In the genomic region with DNA sequence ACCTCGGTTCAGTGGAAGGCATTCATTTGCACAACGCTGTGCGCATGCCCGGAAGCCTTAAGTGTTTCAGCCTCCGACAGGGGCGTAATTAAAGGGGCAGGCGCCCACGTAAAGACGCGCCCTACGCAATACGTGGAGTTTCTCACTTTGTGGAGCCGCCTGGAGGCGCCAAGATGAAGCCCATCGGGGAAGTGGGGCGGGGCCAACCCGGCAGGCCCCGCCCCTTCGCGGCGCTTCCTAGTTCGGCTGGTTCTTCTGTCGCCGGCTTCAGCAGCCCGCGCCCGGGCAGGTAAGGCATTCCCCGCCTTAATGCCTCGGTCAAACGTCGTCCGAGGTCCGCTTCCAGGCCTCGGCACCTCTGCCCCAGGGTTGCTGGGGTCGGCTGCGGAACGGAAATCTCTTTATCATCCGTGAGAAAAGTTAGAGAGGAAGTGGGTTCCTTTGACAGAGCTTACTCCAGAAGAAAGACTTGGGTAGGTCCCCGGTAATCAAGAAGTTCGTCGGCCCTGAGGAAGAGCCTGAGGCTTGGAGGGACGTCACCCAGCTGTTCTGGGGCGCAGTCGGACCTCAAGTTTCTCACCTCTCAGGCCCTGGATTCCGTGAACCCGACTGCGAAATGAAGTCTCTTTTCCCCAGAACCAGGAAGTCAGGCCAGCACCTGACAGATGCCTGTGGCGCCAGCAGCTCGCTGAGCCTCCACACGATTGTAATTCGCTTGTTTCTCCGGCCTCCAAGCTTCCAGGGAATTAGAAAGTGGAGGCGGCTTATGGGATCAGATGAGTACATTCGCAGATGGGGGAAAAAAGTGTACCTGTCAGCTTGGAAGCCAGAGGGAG, we compare ENCODE assay signal across 8 cellular contexts. TPM values are rescaled to one million over a fixed set of nuclear protein-coding genes. Genes with fewer than 3 reads are reported as not detected.
A peak's percentile ranks its signal among the peaks of the same experiment; 100 is the strongest.
DNase-seq lines count a peak whose midpoint lies in the region; ATAC-seq and TF ChIP-seq lines count a peak whose summit lies in the region.

A gene (plus strand): TSS at position 224 of the 836 bp plus-strand sequence. CDS start 9,161 bp downstream, outside the sequence.
A gene with protein sequence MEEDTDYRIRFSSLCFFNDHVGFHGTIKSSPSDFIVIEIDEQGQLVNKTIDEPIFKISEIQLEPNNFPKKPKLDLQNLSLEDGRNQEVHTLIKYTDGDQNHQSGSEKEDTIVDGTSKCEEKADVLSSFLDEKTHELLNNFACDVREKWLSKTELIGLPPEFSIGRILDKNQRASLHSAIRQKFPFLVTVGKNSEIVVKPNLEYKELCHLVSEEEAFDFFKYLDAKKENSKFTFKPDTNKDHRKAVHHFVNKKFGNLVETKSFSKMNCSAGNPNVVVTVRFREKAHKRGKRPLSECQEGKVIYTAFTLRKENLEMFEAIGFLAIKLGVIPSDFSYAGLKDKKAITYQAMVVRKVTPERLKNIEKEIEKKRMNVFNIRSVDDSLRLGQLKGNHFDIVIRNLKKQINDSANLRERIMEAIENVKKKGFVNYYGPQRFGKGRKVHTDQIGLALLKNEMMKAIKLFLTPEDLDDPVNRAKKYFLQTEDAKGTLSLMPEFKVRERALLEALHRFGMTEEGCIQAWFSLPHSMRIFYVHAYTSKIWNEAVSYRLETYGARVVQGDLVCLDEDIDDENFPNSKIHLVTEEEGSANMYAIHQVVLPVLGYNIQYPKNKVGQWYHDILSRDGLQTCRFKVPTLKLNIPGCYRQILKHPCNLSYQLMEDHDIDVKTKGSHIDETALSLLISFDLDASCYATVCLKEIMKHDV (minus strand): TSS at position 63 of the 836 bp plus-strand sequence. CDS start 3,545 bp downstream, outside the sequence.

- intact Hi-C loops in breast epithelium (cut with DNase I; ENCODE audit: low total_unique reads), result no loop called here

- H3K27me3 ChIP-seq in breast epithelium, result no peaks in the 10 kb centered on the region

- TF ChIP-seq POLR2A in breast epithelium (IDR thresholded peaks at IDR 0.05), result peak; percentile 75

- DNase-seq in ACHN (peak; percentile 100), NCI-H2196 treated with DMSO at 0.1 percent for 48 hours (lab: John Stamatoyannopoulos, UW; ENCODE audit: unreplicated experiment) (peak; percentile 84), breast epithelium (ENCODE audit: low spot score in 2 of 2) (peak; percentile 92 to 95)

- in situ Hi-C loops in ACHN (cut with HindIII; ENCODE audit: low pct_ligation_motif_present, low pct_unique_long_range_greater_than_20kb, low sequenced_read_pairs), result no loop called here

- H3K36me3 ChIP-seq in breast epithelium, result no peaks in the 10 kb centered on the region

- TF ChIP-seq CTCF in VCaP (conservative IDR thresholded peaks at IDR 0.05) (peak; percentile 37), breast epithelium (IDR thresholded peaks at IDR 0.05) (peak in 2 of 3 donors; percentile 32 to 49)

- no peaks in the 10 kb centered on the region for H3K9me3 ChIP-seq in breast epithelium
- H3K9me3 ChIP-seq in iPS-18c (ENCODE audit: control insufficient read depth, insufficient read depth, low read length), result no peaks in the 10 kb centered on the region

- peaks cover 0 to 16% of the 10 kb centered on the region in 2 donors for H3K4me1 ChIP-seq in breast epithelium

- peak; percentile 96 for ATAC-seq in GM18868 (IDR thresholded peaks at IDR 0.05; ENCODE audit: unreplicated experiment)
- peak; percentile 98 for ATAC-seq in HG03108 (IDR thresholded peaks at IDR 0.05; ENCODE audit: unreplicated experiment)

- H3K27ac ChIP-seq in VCaP (peak within 1 kb of the TSS; percentile 71), breast epithelium (peak within 1 kb of the TSS; percentile 88 to 95), skin epidermis (peak within 1 kb of the TSS; percentile 62 to 97 (median 92))

- H3K4me3 ChIP-seq in breast epithelium, result peak within 1 kb of the TSS; percentile 65 to 82 (median 73)
- H3K4me3 ChIP-seq in iPS-18c (ENCODE audit: insufficient read depth, low read depth, low read length), result peak within 1 kb of the TSS; percentile 90
- H3K4me3 ChIP-seq in skin epidermis, result peak within 1 kb of the TSS; percentile 47 to 74 (median 61)

RNA-seq across cellular contexts. Expression of the first gene that starts in this region (rescaled TPM):
- total RNA-seq in breast epithelium, result 10 to 100 TPM; 37.4 to 46.4 (median 38.7) TPM

RNA-seq across cellular contexts. Expression of the second gene that starts in this region (rescaled TPM):
- total RNA-seq in breast epithelium, result 10 to 100 TPM in 1 of 3 donors, 1 to 10 TPM in 2; 7.8 to 13.6 (median 9.2) TPM

Comparison
In these comparisons a context has a peak if more than half of its experiments do, and no peak if none do; other contexts are left out.
1. Peak in every context shown above with its lines: DNase-seq, ATAC-seq, H3K4me3 ChIP-seq and H3K27ac ChIP-seq.